ENCODE assay signal across 13 cellular contexts in the genomic region with DNA sequence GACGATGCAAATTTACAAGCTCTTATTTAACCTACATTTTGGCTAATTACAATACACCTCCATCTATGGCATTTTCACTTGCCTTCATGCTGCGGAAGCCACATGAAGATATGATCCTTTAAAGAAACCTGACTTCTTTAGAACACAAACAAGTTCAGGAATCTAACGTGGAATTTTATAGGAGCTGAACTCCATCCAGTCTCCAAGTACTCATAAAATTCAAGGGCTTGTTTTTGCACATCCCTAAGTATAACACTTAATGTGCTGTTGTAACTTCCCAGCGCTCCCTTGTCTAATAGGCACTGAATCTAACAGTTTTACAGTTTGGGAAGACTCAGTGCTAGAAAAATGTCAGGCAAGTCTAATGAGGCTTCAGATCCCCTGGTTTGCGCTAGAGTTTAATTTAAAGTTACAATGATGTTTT.
"Had no signal": no experiment of that assay in that cellular context is flagged by ENCODE, and none has a peak within 500 bp of the region (broad histone marks: within the 10 kb centered on the region; RNA-seq: fewer than 3 reads in every experiment).

No MANE protein-coding gene starts in this region.

- H3K27ac Mint-ChIP-seq: activated T-helper 17 cell treated with anti-CD3 and anti-CD28 coated beads, Interleukin-2, amount 50 U/mL, for 72 hours; natural killer cell treated with Interleukin-12 subunit alpha and Interleukin-12 subunit beta and Interleukin-15 and Interleukin-18, amount 100 ng/mL, for 72 hours; stimulated activated naive CD8-positive, alpha-beta T cell treated with anti-CD3 and anti-CD28 coated beads, Interleukin-15, amount 100 ng/mL, for 72 hours had no signal

- H3K27me3 ChIP-seq: right lobe of liver, testis had no signal

- H3K27ac ChIP-seq: right lobe of liver, testis had no signal

- H3K9me3 ChIP-seq: right lobe of liver, testis had no signal

- H3K9me3 Mint-ChIP-seq: activated T-helper 17 cell treated with anti-CD3 and anti-CD28 coated beads, Interleukin-2, amount 50 U/mL, for 72 hours; natural killer cell treated with Interleukin-12 subunit alpha and Interleukin-12 subunit beta and Interleukin-15 and Interleukin-18, amount 100 ng/mL, for 72 hours; stimulated activated naive CD8-positive, alpha-beta T cell treated with anti-CD3 and anti-CD28 coated beads, Interleukin-15, amount 100 ng/mL, for 72 hours had no signal

- H3K27me3 Mint-ChIP-seq: stimulated activated naive CD8-positive, alpha-beta T cell treated with anti-CD3 and anti-CD28 coated beads, Interleukin-15, amount 100 ng/mL, for 72 hours had no signal

- H3K36me3 Mint-ChIP-seq: natural killer cell treated with Interleukin-12 subunit alpha and Interleukin-12 subunit beta and Interleukin-15 and Interleukin-18, amount 100 ng/mL, for 72 hours had no signal

- H3K4me1 ChIP-seq: right lobe of liver, testis had no signal

- H3K4me3 ChIP-seq: right lobe of liver, testis had no signal

- H3K4me1 Mint-ChIP-seq: activated T-helper 17 cell treated with anti-CD3 and anti-CD28 coated beads, Interleukin-2, amount 50 U/mL, for 72 hours; stimulated activated naive CD8-positive, alpha-beta T cell treated with anti-CD3 and anti-CD28 coated beads, Interleukin-15, amount 100 ng/mL, for 72 hours had no signal

- DNase-seq: activated CD4-positive, CD25-positive, alpha-beta regulatory T cell treated with anti-CD3 and anti-CD28 coated beads, Interleukin-2, amount 50 U/mL, for 72 hours; activated naive CD4-positive, alpha-beta T cell treated with Interleukin-2 at 50 U/mL for 16 hours; hypothalamus; kidney; mesendoderm; nucleus accumbens; right lobe of liver; stimulated activated CD4-positive, alpha-beta T cell treated with anti-CD3 and anti-CD28 coated beads, Interleukin-1b, Interleukin-23, amount 100 ng/mL, for 48 hours; stimulated activated naive CD8-positive, alpha-beta T cell treated with anti-CD3 and anti-CD28 coated beads, Interleukin-15, amount 100 ng/mL, for 72 hours; testis had no signal

- H3K4me3 Mint-ChIP-seq: activated T-helper 17 cell treated with anti-CD3 and anti-CD28 coated beads, Interleukin-2, amount 50 U/mL, for 72 hours; natural killer cell treated with Interleukin-12 subunit alpha and Interleukin-12 subunit beta and Interleukin-15 and Interleukin-18, amount 100 ng/mL, for 72 hours; stimulated activated naive CD8-positive, alpha-beta T cell treated with anti-CD3 and anti-CD28 coated beads, Interleukin-15, amount 100 ng/mL, for 72 hours had no signal

- H3K36me3 ChIP-seq: right lobe of liver had no signal

- ATAC-seq: activated T-helper 17 cell treated with anti-CD3 and anti-CD28 coated beads, Interleukin-2, amount 50 U/mL, for 72 hours; esophagus mucosa; natural killer cell treated with Interleukin-12 subunit alpha and Interleukin-12 subunit beta and Interleukin-15 and Interleukin-18, amount 100 ng/mL, for 72 hours; right lobe of liver; stimulated activated naive CD8-positive, alpha-beta T cell treated with anti-CD3 and anti-CD28 coated beads, Interleukin-15, amount 100 ng/mL, for 72 hours had no signal
